In genomic region chr7:14606101-14606500, GRCh38 we compare ENCODE assay signal across 16 cellular contexts.
DNase-seq lines count a peak whose midpoint lies in the region; ATAC-seq and TF ChIP-seq lines count a peak whose summit lies in the region.
"Had no signal": no experiment of that assay in that cellular context is flagged by ENCODE, and none has a peak within 500 bp of the region (broad histone marks: within the 10 kb centered on the region; RNA-seq: fewer than 3 reads in every experiment).

No MANE protein-coding gene starts in this region.

- no peaks in the 10 kb centered on the region; the same call in 1 of the 2 replicates for H3K9me3 ChIP-seq in SJCRH30 (replicated peaks)
- no peaks in the 10 kb centered on the region for H3K9me3 ChIP-seq in psoas muscle

- no peaks in the 10 kb centered on the region for H3K27me3 ChIP-seq in SJCRH30
- no peaks in the 10 kb centered on the region for H3K27me3 ChIP-seq in psoas muscle (ENCODE audit: insufficient read depth in 3 of 3, low read length in 2 of 3)

- intact Hi-C loops in activated CD4-positive, alpha-beta memory T cell treated with anti-CD3 and anti-CD28 coated beads for 36 hours (cut with micrococcal nuclease), result no loop called here
- intact Hi-C loops in psoas muscle (cut with DNase I), result no loop called here

- no peaks in the 10 kb centered on the region for H3K36me3 ChIP-seq in SJCRH30
- H3K36me3 ChIP-seq in psoas muscle (ENCODE audit: insufficient read depth in 1 of 2, low read depth in 1 of 2), result no peaks in the 10 kb centered on the region

- peaks cover 26% of the 10 kb centered on the region for H3K4me1 ChIP-seq in SJCRH30
- no peaks in the 10 kb centered on the region for H3K4me1 ChIP-seq in psoas muscle

- ATAC-seq in psoas muscle, result no peak
- ATAC-seq: activated CD4-positive, CD25-positive, alpha-beta regulatory T cell treated with anti-CD3 and anti-CD28 coated beads, Interleukin-2, amount 50 U/mL, for 24 hours; activated T-helper 17 cell treated with anti-CD3 and anti-CD28 coated beads, Interleukin-2, amount 50 U/mL, for 72 hours; effector memory CD8-positive, alpha-beta T cell; left colon had no signal

- H3K27me3 Mint-ChIP-seq in activated CD4-positive, alpha-beta memory T cell treated with anti-CD3 and anti-CD28 coated beads for 36 hours, result no peaks in the 10 kb centered on the region
- H3K27me3 Mint-ChIP-seq: activated naive CD8-positive, alpha-beta T cell treated with anti-CD3 and anti-CD28 coated beads, Interleukin-2, amount 10 ng/mL, durations not matched to agents 7 days and 5 days; effector memory CD8-positive, alpha-beta T cell had no signal

- H3K4me3 ChIP-seq in SJCRH30 (no peak overlapping the region), psoas muscle (no peak overlapping the region)

- no peak for TF ChIP-seq CTCF in psoas muscle (IDR thresholded peaks at IDR 0.05)

- H3K4me3 Mint-ChIP-seq in activated CD4-positive, alpha-beta memory T cell treated with anti-CD3 and anti-CD28 coated beads for 36 hours, result no peak overlapping the region
- H3K4me3 Mint-ChIP-seq: activated naive CD8-positive, alpha-beta T cell treated with anti-CD3 and anti-CD28 coated beads, Interleukin-2, amount 10 ng/mL, durations not matched to agents 7 days and 5 days; activated T-helper 17 cell treated with anti-CD3 and anti-CD28 coated beads, Interleukin-2, amount 50 U/mL, for 72 hours; effector memory CD8-positive, alpha-beta T cell had no signal

- no peak overlapping the region for H3K27ac Mint-ChIP-seq in activated CD4-positive, alpha-beta memory T cell treated with anti-CD3 and anti-CD28 coated beads for 36 hours
- H3K27ac Mint-ChIP-seq: activated naive CD8-positive, alpha-beta T cell treated with anti-CD3 and anti-CD28 coated beads, Interleukin-2, amount 10 ng/mL, durations not matched to agents 7 days and 5 days; activated T-helper 17 cell treated with anti-CD3 and anti-CD28 coated beads, Interleukin-2, amount 50 U/mL, for 72 hours; effector memory CD8-positive, alpha-beta T cell had no signal

- H3K27ac ChIP-seq in SJCRH30 (peak overlapping the region; percentile 20; the same call in 1 of the 2 replicates), psoas muscle (no peak overlapping the region)

- H3K9me3 Mint-ChIP-seq in activated CD4-positive, alpha-beta memory T cell treated with anti-CD3 and anti-CD28 coated beads for 36 hours, result no peaks in the 10 kb centered on the region
- H3K9me3 Mint-ChIP-seq: activated naive CD8-positive, alpha-beta T cell treated with anti-CD3 and anti-CD28 coated beads, Interleukin-2, amount 10 ng/mL, durations not matched to agents 7 days and 5 days; activated T-helper 17 cell treated with anti-CD3 and anti-CD28 coated beads, Interleukin-2, amount 50 U/mL, for 72 hours; effector memory CD8-positive, alpha-beta T cell had no signal

- H3K4me1 Mint-ChIP-seq in activated CD4-positive, alpha-beta memory T cell treated with anti-CD3 and anti-CD28 coated beads for 36 hours (ENCODE audit: low read depth), result no peaks in the 10 kb centered on the region
- H3K4me1 Mint-ChIP-seq: activated naive CD8-positive, alpha-beta T cell treated with anti-CD3 and anti-CD28 coated beads, Interleukin-2, amount 10 ng/mL, durations not matched to agents 7 days and 5 days; activated T-helper 17 cell treated with anti-CD3 and anti-CD28 coated beads, Interleukin-2, amount 50 U/mL, for 72 hours had no signal

- CTCF ChIA-PET in activated CD4-positive, alpha-beta memory T cell treated with anti-CD3 and anti-CD28 coated beads for 36 hours (lab: Charles Lee), result no interaction called here

- DNase-seq in GM04504 (ENCODE audit: low read depth) (peak; percentile 10), SJCRH30 (peak; percentile 14 to 63), fibroblast of gingiva (ENCODE audit: low read depth) (peak; percentile 2), non-pigmented ciliary epithelial cell (ENCODE audit: low read depth) (peak; percentile 41), psoas muscle (no peak), dedifferentiated amniotic fluid mesenchymal stem cell (ENCODE audit: extremely low spot score) (no peak)
- no peak for DNase-seq in activated CD4-positive, alpha-beta memory T cell treated with anti-CD3 and anti-CD28 coated beads for 36 hours
- DNase-seq in activated CD4-positive, CD25-positive, alpha-beta regulatory T cell (lab: John Stamatoyannopoulos, UW), result no peak
- DNase-seq: activated naive CD8-positive, alpha-beta T cell treated with anti-CD3 and anti-CD28 coated beads, Interleukin-2, amount 10 ng/mL, durations not matched to agents 7 days and 5 days; effector memory CD8-positive, alpha-beta T cell; left colon; NCI-H2029; NCI-H524; T-helper 2 cell had no signal

- POLR2A ChIA-PET in activated CD4-positive, alpha-beta memory T cell treated with anti-CD3 and anti-CD28 coated beads for 36 hours (lab: Charles Lee), result no interaction called here

- H3K36me3 Mint-ChIP-seq in activated CD4-positive, alpha-beta memory T cell treated with anti-CD3 and anti-CD28 coated beads for 36 hours, result no peaks in the 10 kb centered on the region
- H3K36me3 Mint-ChIP-seq: activated naive CD8-positive, alpha-beta T cell treated with anti-CD3 and anti-CD28 coated beads, Interleukin-2, amount 10 ng/mL, durations not matched to agents 7 days and 5 days had no signal

Comparison
In these comparisons a context has a peak if more than half of its experiments do, and no peak if none do; other contexts are left out.
1. DNase-seq: peak in GM04504 (single experiment), SJCRH30 (2 of 2), fibroblast of gingiva (single experiment) and non-pigmented ciliary epithelial cell (single experiment); none in activated CD4-positive, alpha-beta memory T cell treated with anti-CD3 and anti-CD28 coated beads for 36 hours (single experiment), psoas muscle (0 of 2), dedifferentiated amniotic fluid mesenchymal stem cell (single experiment) and activated CD4-positive, CD25-positive, alpha-beta regulatory T cell (0 of 4).